In the genomic region with DNA sequence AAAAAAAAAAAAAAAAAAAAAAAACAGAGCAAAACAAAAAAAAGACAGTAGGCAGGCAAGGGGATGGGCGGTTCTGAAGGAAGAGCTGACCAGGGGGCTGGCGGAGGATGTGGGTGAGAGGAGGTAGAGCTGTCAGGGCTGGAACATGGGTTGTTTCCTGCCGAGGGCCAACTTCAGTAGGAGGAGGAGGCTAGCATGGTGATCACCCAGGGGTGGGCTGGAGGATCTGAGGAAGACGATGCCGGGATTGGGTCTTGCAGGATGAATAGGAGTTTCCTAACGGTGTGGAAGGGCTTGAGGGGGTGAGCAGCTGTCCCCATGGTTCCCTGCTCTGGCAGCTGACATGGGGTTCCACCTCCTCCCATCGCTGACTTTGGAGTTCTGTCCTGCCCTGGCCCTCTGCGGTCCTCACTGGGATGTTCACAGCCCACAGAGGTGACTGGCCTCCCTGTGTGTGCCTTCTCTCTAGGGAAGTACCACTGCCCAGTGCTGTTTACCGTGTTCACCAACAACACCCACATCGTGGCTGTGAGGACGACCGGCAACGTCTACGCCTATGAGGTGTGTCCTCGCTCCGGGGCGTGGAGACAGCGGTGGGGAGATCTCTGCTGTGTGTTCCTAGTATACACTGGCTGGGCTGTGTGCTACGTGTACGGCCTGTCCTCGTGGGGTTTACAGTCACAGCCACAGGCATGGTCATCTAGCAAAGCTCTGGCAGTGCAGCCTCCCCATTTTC, we compare ENCODE assay signal across 18 cellular contexts. TPM values are rescaled to one million over a fixed set of nuclear protein-coding genes. Genes with fewer than 3 reads are reported as not detected.
DNase-seq lines count a peak whose midpoint lies in the region; FAIRE-seq and TF ChIP-seq lines count a peak whose summit lies in the region.
"Had no signal": no experiment of that assay in that cellular context is flagged by ENCODE, and none has a peak within 500 bp of the region (broad histone marks: within the 10 kb centered on the region; RNA-seq: fewer than 3 reads in every experiment).

No MANE protein-coding gene starts in this region.

- H3K36me3 ChIP-seq in endodermal cell (ENCODE audit: control insufficient read depth, insufficient read depth, low read length) = peaks cover 18% of the 10 kb centered on the region
- peaks cover 3 to 11% of the 10 kb centered on the region in 2 donors for H3K36me3 ChIP-seq in small intestine (ENCODE audit: control insufficient read depth in 2 of 2, insufficient read depth in 2 of 2, low read length in 2 of 2)

- peaks cover 16% of the 10 kb centered on the region for H3K36me3 Mint-ChIP-seq in activated CD4-positive, alpha-beta T cell treated with anti-CD3 and anti-CD28 coated beads, Interleukin-2, amount 10 ng/mL, durations not matched to agents 7 days and 5 days (ENCODE audit: low read depth)
- H3K36me3 Mint-ChIP-seq in endodermal cell (ENCODE audit: low read depth) (peaks cover 54% of the 10 kb centered on the region), osteocyte (ENCODE audit: unreplicated experiment) (peaks cover 13% of the 10 kb centered on the region)
- H3K36me3 Mint-ChIP-seq: IgD-negative memory B cell had no signal

- no peak overlapping the region for H3K4me3 Mint-ChIP-seq in activated CD4-positive, alpha-beta T cell treated with anti-CD3 and anti-CD28 coated beads, Interleukin-2, amount 10 ng/mL, durations not matched to agents 7 days and 5 days
- no peak overlapping the region for H3K4me3 Mint-ChIP-seq in endodermal cell
- no peak overlapping the region for H3K4me3 Mint-ChIP-seq in osteocyte (ENCODE audit: unreplicated experiment)
- H3K4me3 Mint-ChIP-seq: CD14-positive monocyte, IgD-negative memory B cell had no signal

- 96% methylated on average over 16 to 21 of the region's 21 CpGs for WGBS in endodermal cell (ENCODE audit: insufficient coverage in 1 of 2, insufficient read length in 1 of 2), 2 experiments
- 94 to 96% (median 95%) methylated on average over 21 of the region's 21 CpGs for WGBS in small intestine, 3 donors

- peaks cover 2% of the 10 kb centered on the region for H3K4me1 Mint-ChIP-seq in activated CD4-positive, alpha-beta T cell treated with anti-CD3 and anti-CD28 coated beads, Interleukin-2, amount 10 ng/mL, durations not matched to agents 7 days and 5 days
- H3K4me1 Mint-ChIP-seq in endodermal cell (no peaks in the 10 kb centered on the region), osteocyte (ENCODE audit: unreplicated experiment) (peaks cover 6% of the 10 kb centered on the region)
- H3K4me1 Mint-ChIP-seq: CD14-positive monocyte, IgD-negative memory B cell had no signal

- DNase-seq in activated CD4-positive, alpha-beta T cell treated with anti-CD3 and anti-CD28 coated beads, Interleukin-2, amount 10 ng/mL, durations not matched to agents 7 days and 5 days = no peak
- DNase-seq in activated CD4-positive, alpha-beta T cell treated with anti-CD3 and anti-CD28 coated beads for 1 hour = no peak
- DNase-seq in endodermal cell (peak; percentile 36), osteocyte (ENCODE audit: extremely low spot score, unreplicated experiment) (no peak), NOMO-1 treated with DMSO at 0.1 percent for 48 hours (lab: John Stamatoyannopoulos, UW; ENCODE audit: unreplicated experiment) (no peak), GM19238 (ENCODE audit: insufficient read length, low spot score) (no peak), small intestine (no peak)
- DNase-seq: COR-L47, MV-4-11, NCI-H1417 treated with DMSO at 0.1 percent for 48 hours, NCI-H2029 treated with DMSO at 0.1 percent for 48 hours, NCI-H510A treated with DMSO at 0.1 percent for 48 hours, SIG-M5 had no signal

- H3K27ac ChIP-seq in C4-2B (peak overlapping the region; percentile 65; the same call in 1 of the 2 replicates), endodermal cell (ENCODE audit: low read depth, low read length) (no peak overlapping the region), small intestine (ENCODE audit: low read depth in 1 of 2, low read length in 1 of 2) (no peak overlapping the region)

- H3K27me3 Mint-ChIP-seq in activated CD4-positive, alpha-beta T cell treated with anti-CD3 and anti-CD28 coated beads, Interleukin-2, amount 10 ng/mL, durations not matched to agents 7 days and 5 days = no peaks in the 10 kb centered on the region
- H3K27me3 Mint-ChIP-seq in endodermal cell (ENCODE audit: insufficient read depth) = no peaks in the 10 kb centered on the region
- H3K27me3 Mint-ChIP-seq in osteocyte (ENCODE audit: unreplicated experiment) = no peaks in the 10 kb centered on the region
- H3K27me3 Mint-ChIP-seq: IgD-negative memory B cell had no signal

- no peaks in the 10 kb centered on the region for H3K9me3 ChIP-seq in endodermal cell (ENCODE audit: control insufficient read depth, low read length)
- H3K9me3 ChIP-seq in small intestine (ENCODE audit: control insufficient read depth, low read depth) = no peaks in the 10 kb centered on the region

- no peak overlapping the region for H3K9ac ChIP-seq in endodermal cell (ENCODE audit: extremely low read depth, low read length, poor library complexity, severe bottlenecking)

- peak overlapping the region; percentile 50 for H3K27ac Mint-ChIP-seq in activated CD4-positive, alpha-beta T cell treated with anti-CD3 and anti-CD28 coated beads, Interleukin-2, amount 10 ng/mL, durations not matched to agents 7 days and 5 days
- no peak overlapping the region for H3K27ac Mint-ChIP-seq in endodermal cell
- H3K27ac Mint-ChIP-seq in osteocyte (ENCODE audit: unreplicated experiment) = peak overlapping the region; percentile 23
- H3K27ac Mint-ChIP-seq: IgD-negative memory B cell had no signal

- H3K4me3 ChIP-seq in endodermal cell (ENCODE audit: low read length) (no peak overlapping the region), small intestine (ENCODE audit: low read depth in 1 of 2, low read length in 2 of 2) (no peak overlapping the region)

- no peak for TF ChIP-seq CTCF in C4-2B (conservative IDR thresholded peaks at IDR 0.05)
- TF ChIP-seq CTCF in endodermal cell (conservative IDR thresholded peaks at IDR 0.05) = no peak
- TF ChIP-seq CTCF in osteocyte (IDR thresholded peaks at IDR 0.05) = no peak

- POLR2A ChIA-PET in activated CD4-positive, alpha-beta T cell treated with anti-CD3 and anti-CD28 coated beads, Interleukin-2, amount 10 ng/mL, durations not matched to agents 7 days and 5 days (lab: Charles Lee) = no interaction called here

- FAIRE-seq in small intestine (lab: Jason Lieb, UNC) = no peak

- H3K27me3 ChIP-seq in endodermal cell (ENCODE audit: control insufficient read depth, insufficient read depth, low read length, poor library complexity, severe bottlenecking) (no peaks in the 10 kb centered on the region), small intestine (ENCODE audit: control insufficient read depth in 2 of 2, insufficient read depth in 2 of 2, low read length in 2 of 2) (no peaks in the 10 kb centered on the region)

- H3K4me1 ChIP-seq in endodermal cell (ENCODE audit: control insufficient read depth, insufficient read depth, low read length) = no peaks in the 10 kb centered on the region
- H3K4me1 ChIP-seq in small intestine (ENCODE audit: control insufficient read depth in 2 of 2, insufficient read depth in 1 of 2, low read depth in 1 of 2, low read length in 1 of 2) = no peaks in the 10 kb centered on the region

- CTCF ChIA-PET in activated CD4-positive, alpha-beta T cell treated with anti-CD3 and anti-CD28 coated beads, Interleukin-2, amount 10 ng/mL, durations not matched to agents 7 days and 5 days (lab: Charles Lee) = interaction anchor here (1.4 kb wide), 1 partner anchor 9 kb away, joined by 4 read pairs; no protein-coding TSS in a partner anchor

- no peaks in the 10 kb centered on the region for H3K9me3 Mint-ChIP-seq in activated CD4-positive, alpha-beta T cell treated with anti-CD3 and anti-CD28 coated beads, Interleukin-2, amount 10 ng/mL, durations not matched to agents 7 days and 5 days
- H3K9me3 Mint-ChIP-seq in endodermal cell = peaks cover 23% of the 10 kb centered on the region
- H3K9me3 Mint-ChIP-seq in osteocyte (ENCODE audit: unreplicated experiment) = no peaks in the 10 kb centered on the region
- H3K9me3 Mint-ChIP-seq: IgD-negative memory B cell had no signal

RNA-seq across cellular contexts. Expression of a gene that starts 15.2 kb away (rescaled TPM):
- 10 to 100 TPM; 75.9 to 82.7 TPM for total RNA-seq in activated CD4-positive, alpha-beta T cell treated with anti-CD3 and anti-CD28 coated beads, Interleukin-2, amount 10 ng/mL, durations not matched to agents 7 days and 5 days
- 10 to 100 TPM; 39.9 to 41.2 TPM for total RNA-seq in endodermal cell
- polyA plus RNA-seq in endodermal cell (2013, experiment 1 of 2) = 39.4 TPM
- polyA plus RNA-seq in endodermal cell (2013, experiment 2 of 2) = 35.8 TPM
- 44.5 and 49.5 TPM in 2 replicates for total RNA-seq in osteocyte
- 10 to 100 TPM; 24.9 to 35.2 (median 29.7) TPM for polyA plus RNA-seq in small intestine

RNA-seq across cellular contexts. Expression of a gene that starts 38.9 kb away (rescaled TPM):
- total RNA-seq in activated CD4-positive, alpha-beta T cell treated with anti-CD3 and anti-CD28 coated beads, Interleukin-2, amount 10 ng/mL, durations not matched to agents 7 days and 5 days = 10 to 100 TPM; 39.7 to 59.4 TPM
- 10 to 100 TPM; 30.3 to 61.4 TPM for total RNA-seq in endodermal cell
- 17.6 TPM for polyA plus RNA-seq in endodermal cell (2013, experiment 1 of 2)
- 20.9 TPM for polyA plus RNA-seq in endodermal cell (2013, experiment 2 of 2)
- 20.7 and 23.2 TPM in 2 replicates for total RNA-seq in osteocyte
- 100 to 1,000 TPM in 1 of 3 donors, 10 to 100 TPM in 2; 25.9 to 125 (median 59.2) TPM for polyA plus RNA-seq in small intestine

RNA-seq across cellular contexts. Expression of a gene that starts 48.4 kb away (rescaled TPM):
- under 1 TPM; 0.42 to 0.97 TPM for total RNA-seq in activated CD4-positive, alpha-beta T cell treated with anti-CD3 and anti-CD28 coated beads, Interleukin-2, amount 10 ng/mL, durations not matched to agents 7 days and 5 days
- under 1 TPM; 0.46 to 0.84 TPM for total RNA-seq in endodermal cell
- 0.53 TPM for polyA plus RNA-seq in endodermal cell (2013, experiment 1 of 2)
- polyA plus RNA-seq in endodermal cell (2013, experiment 2 of 2) = 0.41 TPM
- total RNA-seq in osteocyte = 0.59 and 0.78 TPM in 2 replicates
- under 1 TPM; 0.22 to 0.40 (median 0.27) TPM for polyA plus RNA-seq in small intestine
- total RNA-seq: A172, HT1080 had no signal
- polyA plus RNA-seq: CD14-positive monocyte had no signal

RNA-seq across cellular contexts. Expression of a gene that starts 51.2 kb away (rescaled TPM):
- total RNA-seq in activated CD4-positive, alpha-beta T cell treated with anti-CD3 and anti-CD28 coated beads, Interleukin-2, amount 10 ng/mL, durations not matched to agents 7 days and 5 days = 10 to 100 TPM; 30.3 to 39.9 TPM
- total RNA-seq in endodermal cell (10 to 100 TPM; 16.4 to 19.9 TPM), osteocyte (15.7 and 15.9 TPM in 2 replicates)
- 11.6 TPM for polyA plus RNA-seq in endodermal cell (2013, experiment 1 of 2)
- 11.3 TPM for polyA plus RNA-seq in endodermal cell (2013, experiment 2 of 2)
- polyA plus RNA-seq in small intestine = 10 to 100 TPM; 38.8 to 46.7 (median 45.6) TPM

RNA-seq across cellular contexts. Expression of a gene that starts 54.6 kb away (rescaled TPM):
- total RNA-seq in activated CD4-positive, alpha-beta T cell treated with anti-CD3 and anti-CD28 coated beads, Interleukin-2, amount 10 ng/mL, durations not matched to agents 7 days and 5 days = 10 to 100 TPM in 1 of 2 experiments, 1 to 10 TPM in 1; 8.9 to 11.0 TPM
- total RNA-seq in endodermal cell = 10 to 100 TPM; 13.4 to 23.4 TPM
- 27.1 TPM for polyA plus RNA-seq in endodermal cell (2013, experiment 1 of 2)
- 27.2 TPM for polyA plus RNA-seq in endodermal cell (2013, experiment 2 of 2)
- 14.7 and 15.1 TPM in 2 replicates for total RNA-seq in osteocyte
- polyA plus RNA-seq in small intestine = 1 to 10 TPM in 2 of 3 donors, under 1 TPM in 1; 0.22 to 2.3 (median 1.1) TPM
